8 cellular contexts compared by ENCODE assay signal in the genomic region with DNA sequence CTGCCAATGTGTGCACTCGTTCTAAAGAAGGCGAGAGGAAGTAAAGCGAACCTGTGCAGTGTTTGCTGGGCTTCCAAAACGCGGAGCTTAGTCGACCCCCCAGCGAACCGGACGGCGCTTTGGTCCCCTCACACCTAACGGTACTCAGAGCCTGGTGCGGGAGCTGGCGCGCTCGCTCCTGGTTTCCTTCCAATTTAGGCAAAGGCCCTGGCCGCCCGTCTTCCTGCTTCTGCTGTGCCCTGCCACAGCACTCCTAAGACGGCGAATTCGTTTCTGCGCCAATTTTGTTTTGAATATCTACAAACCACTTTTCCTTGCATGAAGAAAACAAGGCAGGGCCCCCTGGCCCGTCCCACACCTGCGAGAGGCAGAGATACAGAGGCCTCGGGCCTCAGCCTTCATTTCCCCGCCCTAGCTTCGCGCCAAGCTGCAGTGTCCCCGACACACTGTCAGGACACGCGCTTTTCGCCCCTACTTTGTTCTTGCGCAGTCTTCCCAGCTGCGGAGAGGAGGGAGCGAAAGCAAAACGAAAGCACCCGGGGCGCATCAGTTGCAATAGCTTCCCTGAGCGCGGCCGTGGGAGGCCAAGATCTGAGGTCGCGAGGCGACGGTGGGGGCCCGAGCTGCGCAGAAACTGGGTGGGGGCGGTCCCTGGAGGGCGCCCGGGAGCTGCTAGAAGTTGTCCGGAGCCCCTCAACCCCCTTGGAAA.
A peak's percentile ranks its signal among the peaks of the same experiment; 100 is the strongest.
DNase-seq lines count a peak whose midpoint lies in the region; ATAC-seq and TF ChIP-seq lines count a peak whose summit lies in the region.

No MANE protein-coding gene starts in this region.

- peak overlapping the region; percentile 74 for H3K4me2 ChIP-seq in KMS-11

- no peak overlapping the region for H3K4me3 ChIP-seq in KMS-11 (IDR thresholded peaks at IDR 0.05; ENCODE audit: insufficient read depth, low read depth, low read length)

- ATAC-seq in Right ventricle myocardium superior (ENCODE audit: poor library complexity): no peak
- no peak for ATAC-seq in GM21528 (IDR thresholded peaks at IDR 0.05; ENCODE audit: low FRiP score, unreplicated experiment)
- no peak for ATAC-seq in HG03432 (IDR thresholded peaks at IDR 0.05; ENCODE audit: unreplicated experiment)

- no peak overlapping the region for H3K9ac ChIP-seq in KMS-11

- DNase-seq in activated effector memory CD4-positive, alpha-beta T cell treated with anti-CD3 and anti-CD28 coated beads, Interleukin-2, amount 50 U/mL, for 16 hours: peak; percentile 87
- peak; percentile 79 for DNase-seq in Right ventricle myocardium superior
- DNase-seq in retina: peak; percentile 88
- no peak for DNase-seq in HT-29 (ENCODE audit: low spot score)
- no peak for DNase-seq in NCI-H1105 treated with DMSO at 0.1 percent for 48 hours (lab: John Stamatoyannopoulos, UW)

- H4K20me1 ChIP-seq in KMS-11 (ENCODE audit: insufficient read depth): no peaks in the 10 kb centered on the region

- H3K4me1 ChIP-seq in KMS-11 (ENCODE audit: low read depth, poor library complexity, severe bottlenecking): peaks cover 25% of the 10 kb centered on the region

- peaks cover 14% of the 10 kb centered on the region for H3K79me2 ChIP-seq in KMS-11 (ENCODE audit: insufficient read depth, low read depth)

- no peak overlapping the region; the same call in 1 of the 2 replicates for H3K27ac ChIP-seq in KMS-11

- intact Hi-C loops in Right ventricle myocardium superior (cut with DNase I): no loop called here

- H2AFZ ChIP-seq in KMS-11 (ENCODE audit: low read depth): no peak overlapping the region

- no peak for TF ChIP-seq CTCF in KMS-11 (conservative IDR thresholded peaks at IDR 0.05; ENCODE audit: low read depth, low read length)

- H3K36me3 ChIP-seq in KMS-11 (ENCODE audit: insufficient read depth): no peaks in the 10 kb centered on the region

- peaks cover 3% of the 10 kb centered on the region; the same call in 1 of the 2 replicates for H3K27me3 ChIP-seq in KMS-11 (ENCODE audit: insufficient read depth, low read depth)

Comparison
In these comparisons a context has a peak if more than half of its experiments do, and no peak if none do; other contexts are left out.
1. DNase-seq: peak in activated effector memory CD4-positive, alpha-beta T cell treated with anti-CD3 and anti-CD28 coated beads, Interleukin-2, amount 50 U/mL, for 16 hours (single experiment), Right ventricle myocardium superior (single experiment) and retina (single experiment); none in HT-29 (single experiment) and NCI-H1105 treated with DMSO at 0.1 percent for 48 hours (single experiment).